8 cellular contexts compared by ENCODE assay signal in genomic region chr7:5429857-5430611, GRCh38. TPM values are rescaled to one million over a fixed set of nuclear protein-coding genes. Genes with fewer than 3 reads are reported as not detected.
DNase-seq lines count a peak whose midpoint lies in the region; ATAC-seq lines count a peak whose summit lies in the region.

No MANE protein-coding gene starts in this region.

- no peaks in the 10 kb centered on the region for H3K79me2 ChIP-seq in mesendoderm (ENCODE audit: control insufficient read depth, insufficient read depth, low read length)

- H3K4ac ChIP-seq in mesendoderm (ENCODE audit: low read depth, low read length) = peak overlapping the region; percentile 50

- peak; percentile 71 for DNase-seq in G401 (ENCODE audit: low spot score)
- peak; percentile 69 for DNase-seq in NCI-H2171 (lab: John Stamatoyannopoulos, UW)
- peak; percentile 78 for DNase-seq in ecto neural progenitor cell (ENCODE audit: low spot score)
- DNase-seq in mesendoderm = peak; percentile 48
- no peak for DNase-seq in NCI-H226

- peak overlapping the region; percentile 76 for H3K4me2 ChIP-seq in mesendoderm (ENCODE audit: low read length)

- peaks cover 2% of the 10 kb centered on the region for H3K79me1 ChIP-seq in mesendoderm (ENCODE audit: low read length)

- no peak overlapping the region for H2BK120ac ChIP-seq in mesendoderm (ENCODE audit: low read depth, low read length)

- H3K4me3 ChIP-seq in mesendoderm (ENCODE audit: low read length) (no peak overlapping the region), urinary bladder (ENCODE audit: low read depth, low read length) (peak overlapping the region; percentile 85)

- H3K56ac ChIP-seq in mesendoderm (ENCODE audit: low read length) = peak overlapping the region; percentile 97

- in situ Hi-C loops in G401 (cut with HindIII; ENCODE audit: low sequenced_read_pairs) = no loop called here

- H3K27ac ChIP-seq in mesendoderm (ENCODE audit: low read depth, low read length) = peak overlapping the region; percentile 41
- H3K27ac ChIP-seq in urinary bladder (ENCODE audit: low read depth) = peak overlapping the region; percentile 76

- no peak overlapping the region for H2BK15ac ChIP-seq in mesendoderm (replicated peaks; ENCODE audit: low read depth)

- no peak overlapping the region for H2AK5ac ChIP-seq in mesendoderm (ENCODE audit: low read length)

- H3K23ac ChIP-seq in mesendoderm (ENCODE audit: low read length) = peak overlapping the region; percentile 66

- no peaks in the 10 kb centered on the region for H3K27me3 ChIP-seq in mesendoderm (ENCODE audit: insufficient read depth, low read length, poor library complexity)

- no peak overlapping the region for H4K8ac ChIP-seq in mesendoderm (ENCODE audit: low read depth, low read length)

- WGBS in mesendoderm (ENCODE audit: extremely low coverage, insufficient coverage, low lambda C conversion rate) = no CpG with 5 or more reads among the region's 30 CpGs
- WGBS in urinary bladder = 21% methylated on average over 30 of the region's 30 CpGs

- no peak overlapping the region for H2BK5ac ChIP-seq in mesendoderm (ENCODE audit: low read length)

- H3K4me1 ChIP-seq in mesendoderm (ENCODE audit: control insufficient read depth, low read depth, low read length) (peaks cover 5% of the 10 kb centered on the region), urinary bladder (ENCODE audit: insufficient read depth) (peaks cover 3% of the 10 kb centered on the region)

- H3K18ac ChIP-seq in mesendoderm (ENCODE audit: low read length) = peak overlapping the region; percentile 55

- H3K36me3 ChIP-seq in mesendoderm (ENCODE audit: control insufficient read depth, insufficient read depth, low read length) (no peaks in the 10 kb centered on the region), urinary bladder (ENCODE audit: insufficient read depth) (no peaks in the 10 kb centered on the region)

- H4K5ac ChIP-seq in mesendoderm (ENCODE audit: low read length) = no peak overlapping the region

- peak overlapping the region; percentile 90 for H3K9ac ChIP-seq in mesendoderm (ENCODE audit: low read length)

- no peak for ATAC-seq in HG03135 (IDR thresholded peaks at IDR 0.05; ENCODE audit: unreplicated experiment)
- ATAC-seq in GM18498 (IDR thresholded peaks at IDR 0.05; ENCODE audit: unreplicated experiment) = no peak

RNA-seq across cellular contexts. Expression of gene TNRC18, which starts 6.4 kb away (rescaled TPM):
- total RNA-seq in G401 (2014; rRNA removed; shearing (Covaris generic)) = 31.5 and 42.8 TPM in 2 replicates
- 23.2 TPM for polyA plus RNA-seq in mesendoderm (2013, experiment 1 of 2)
- polyA plus RNA-seq in mesendoderm (2013, experiment 2 of 2) = 22.9 TPM
- 63.0 TPM for total RNA-seq in urinary bladder
- polyA plus RNA-seq in urinary bladder = 76.8 TPM
